ENCODE assay signal across 13 cellular contexts in the genomic region with DNA sequence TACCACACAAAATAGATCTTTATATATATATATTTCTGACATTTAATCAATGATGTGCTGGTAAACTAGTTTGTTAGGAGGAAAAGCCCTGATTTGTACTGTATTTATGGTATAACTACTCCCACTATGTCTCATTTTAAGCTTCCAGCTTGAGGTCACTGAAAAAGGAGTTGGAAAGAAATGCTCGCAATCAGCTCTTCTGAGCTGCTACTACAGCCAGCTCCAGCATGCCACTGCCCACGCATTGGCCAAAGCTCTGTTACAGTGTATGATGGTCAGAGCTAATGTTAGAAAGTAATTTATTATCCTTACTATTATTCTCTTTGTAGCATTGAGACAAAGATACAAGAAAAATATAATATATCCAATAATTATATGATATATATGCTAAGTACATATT.
"Had no signal": no experiment of that assay in that cellular context is flagged by ENCODE, and none has a peak within 500 bp of the region (broad histone marks: within the 10 kb centered on the region; RNA-seq: fewer than 3 reads in every experiment).

No MANE protein-coding gene starts in this region.

- H3K27ac ChIP-seq: dorsolateral prefrontal cortex, neutrophil, transverse colon had no signal

- H3K4me1 ChIP-seq: transverse colon had no signal

- ATAC-seq: naive thymus-derived CD8-positive, alpha-beta T cell had no signal

- H3K9me3 ChIP-seq: neutrophil, transverse colon had no signal

- H3K36me3 ChIP-seq: neutrophil, transverse colon had no signal

- H3K4me3 ChIP-seq: dorsolateral prefrontal cortex, transverse colon had no signal

- DNase-seq: activated CD4-positive, alpha-beta T cell treated with anti-CD3 and anti-CD28 coated beads, Interleukin-2, amount 50 U/mL, for 1 hour; activated CD4-positive, CD25-positive, alpha-beta regulatory T cell; activated naive CD8-positive, alpha-beta T cell treated with anti-CD3 and anti-CD28 coated beads, Interleukin-2, amount 10 ng/mL, durations not matched to agents 7 days and 5 days; anterior cingulate cortex; dorsolateral prefrontal cortex; foreskin melanocyte; naive thymus-derived CD8-positive, alpha-beta T cell; stimulated activated CD4-positive, alpha-beta T cell treated with anti-CD3 and anti-CD28 coated beads, Interleukin-4, amount 100 ng/mL, for 24 hours; stimulated activated naive CD4-positive, alpha-beta T cell; substantia nigra; SW 1271; transverse colon had no signal

- H3K27me3 ChIP-seq: neutrophil had no signal
